In the genomic region with DNA sequence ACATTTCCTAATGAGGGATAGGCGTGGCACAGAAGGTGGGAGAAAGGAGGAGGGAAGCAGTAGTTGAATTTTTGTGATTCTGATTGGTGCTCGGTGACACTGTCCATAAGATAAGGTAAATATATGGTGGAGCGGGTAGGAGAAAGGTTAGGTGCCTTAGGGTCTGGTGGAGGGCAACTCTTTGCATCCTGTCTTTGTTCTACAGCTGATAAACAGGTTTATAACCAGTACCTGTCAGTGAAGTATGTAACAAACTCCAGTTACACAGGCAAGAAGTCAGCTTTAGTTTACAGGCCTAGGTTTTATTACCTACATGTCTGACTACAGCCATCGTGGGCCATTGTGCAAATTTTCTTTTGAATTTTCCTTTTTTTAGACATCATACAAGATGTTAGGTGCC, we compare ENCODE assay signal across 23 cellular contexts. TPM values are rescaled to one million over a fixed set of nuclear protein-coding genes. Genes with fewer than 3 reads are reported as not detected.
A peak's percentile ranks its signal among the peaks of the same experiment; 100 is the strongest.
DNase-seq lines count a peak whose midpoint lies in the region; ATAC-seq, FAIRE-seq and TF ChIP-seq lines count a peak whose summit lies in the region.
"Had no signal": no experiment of that assay in that cellular context is flagged by ENCODE, and none has a peak within 500 bp of the region (broad histone marks: within the 10 kb centered on the region; RNA-seq: fewer than 3 reads in every experiment).

No MANE protein-coding gene starts in this region.

- dilution Hi-C loops in IMR-90 (cut with HindIII; ENCODE audit: low sequenced_read_pairs, unreplicated experiment), result no loop called here

- CTCF ChIA-PET in Caco-2 (lab: Charles Lee), result no interaction called here
- CTCF ChIA-PET in IMR-90 (lab: Yijun Ruan, JAX), result interaction anchor here (0.6 kb wide), 2 partner anchors 22 to 38 kb away, joined by 3 to 9 read pairs; no protein-coding TSS in a partner anchor
- CTCF ChIA-PET in H1 (lab: Charles Lee; ENCODE audit: partially characterized antibody), result interaction anchor here (1.3 kb wide), 1 partner anchor 55 kb away, joined by 5 read pairs; no protein-coding TSS in a partner anchor

- peaks cover 14% of the 10 kb centered on the region for H3K9me1 ChIP-seq in IMR-90 (ENCODE audit: insufficient read depth, low read length)

- FAIRE-seq in H1 (lab: Jason Lieb, UNC), result no peak
- FAIRE-seq: A549, GM12891, GM18507 had no signal

- intact Hi-C loops in Caco-2 (cut with micrococcal nuclease; ENCODE audit: unreplicated experiment), result loop anchor here (2.0 kb wide), 1 partner anchor 53 kb away; no protein-coding TSS in a partner anchor
- intact Hi-C loops in IMR-90 (cut with micrococcal nuclease), result no loop called here

- H3K27me3 ChIP-seq in Caco-2 (replicated peaks; ENCODE audit: control insufficient read depth, insufficient read depth, low read length) (no peaks in the 10 kb centered on the region), IMR-90 (ENCODE audit: control insufficient read depth, insufficient read depth, low read length) (no peaks in the 10 kb centered on the region), H1 (replicated peaks in 1 of 4; ENCODE audit: control insufficient read depth in 3 of 4, extremely low read depth in 1 of 4, insufficient read depth in 3 of 4, low read length in 3 of 4) (no peaks in the 10 kb centered on the region)
- H3K27me3 ChIP-seq: BLaER1 treated with 17β-estradiol and CSF1 and Interleukin-3, amounts not matched to agents 10 nM and 100 nM had no signal

- H3K23ac ChIP-seq in IMR-90 (ENCODE audit: low read depth, low read length), result no peak overlapping the region
- no peak overlapping the region for H3K23ac ChIP-seq in H1 (ENCODE audit: insufficient read length)

- H3K4me1 Mint-ChIP-seq in Caco-2 (ENCODE audit: low read depth, unreplicated experiment) (peaks cover 11% of the 10 kb centered on the region), osteocyte (ENCODE audit: unreplicated experiment) (peaks cover 44% of the 10 kb centered on the region)

- H2BK15ac ChIP-seq in IMR-90 (ENCODE audit: low read depth, low read length) (peak overlapping the region; percentile 10; the same call in 1 of the 3 replicates), H1 (ENCODE audit: low read length) (no peak overlapping the region)

- in situ Hi-C loops in IMR-90 (cut with MboI; ENCODE audit: low sequenced_read_pairs), result no loop called here

- H3K27me3 Mint-ChIP-seq in Caco-2 (ENCODE audit: insufficient read depth, unreplicated experiment), result no peaks in the 10 kb centered on the region
- H3K27me3 Mint-ChIP-seq in osteocyte (ENCODE audit: unreplicated experiment), result no peaks in the 10 kb centered on the region

- H2AK9ac ChIP-seq in IMR-90 (replicated peaks; ENCODE audit: low read depth, low read length, poor library complexity), result no peak overlapping the region

- H3K4me3 Mint-ChIP-seq in Caco-2 (ENCODE audit: unreplicated experiment) (no peak overlapping the region), osteocyte (ENCODE audit: unreplicated experiment) (no peak overlapping the region)
- H3K4me3 Mint-ChIP-seq: H9 had no signal

- H3K9me3 ChIP-seq in Caco-2, result no peaks in the 10 kb centered on the region
- no peaks in the 10 kb centered on the region for H3K9me3 ChIP-seq in IMR-90 (ENCODE audit: control insufficient read depth, insufficient read depth, low read length)
- peaks cover 2% of the 10 kb centered on the region in 2 experiments for H3K9me3 ChIP-seq in H1 (ENCODE audit: insufficient read depth in 2 of 2, low read depth in 1 of 2, low read length in 1 of 2)

- H3K18ac ChIP-seq in IMR-90 (ENCODE audit: low read depth, low read length) (no peak overlapping the region; the same call in 1 of the 2 replicates), H1 (ENCODE audit: extremely low read depth, low read length) (no peak overlapping the region)

- H3K4me2 ChIP-seq in IMR-90 (ENCODE audit: low read depth, low read length) (no peak overlapping the region), H1 (ENCODE audit: insufficient read depth in 1 of 2, low read depth in 2 of 2, low read length in 2 of 2) (no peak overlapping the region)
- H3K4me2 ChIP-seq: A549; BLaER1 treated with 17β-estradiol and CSF1 and Interleukin-3, amounts not matched to agents 10 nM and 100 nM; KMS-11 had no signal

- H4K5ac ChIP-seq in IMR-90 (ENCODE audit: low read depth, low read length) (no peak overlapping the region), H1 (ENCODE audit: insufficient read length, low read depth, low read length) (no peak overlapping the region)

- no peak for TF ChIP-seq EP300 in H1 (IDR thresholded peaks at IDR 0.05; ENCODE audit: borderline replicate concordance in 1 of 2, low read depth in 2 of 2, low read length in 2 of 2)

- H3K14ac ChIP-seq in IMR-90 (replicated peaks; ENCODE audit: low read depth, low read length), result no peak overlapping the region; the same call in 1 of the 2 replicates
- no peak overlapping the region for H3K14ac ChIP-seq in H1 (ENCODE audit: insufficient read length)

- H2BK120ac ChIP-seq in IMR-90 (ENCODE audit: low read depth, low read length) (peak overlapping the region; percentile 95; the same call in 1 of the 2 replicates), H1 (replicated peaks; ENCODE audit: low read depth, low read length) (no peak overlapping the region)

- H2BK5ac ChIP-seq in IMR-90 (ENCODE audit: low read depth, low read length, poor library complexity, severe bottlenecking) (no peak overlapping the region), H1 (ENCODE audit: low read depth, low read length) (no peak overlapping the region)

- no peak for TF ChIP-seq RAD21 in IMR-90 (IDR thresholded peaks at IDR 0.05; ENCODE audit: low read length)
- no peak for TF ChIP-seq RAD21 in H1 (IDR thresholded peaks at IDR 0.05 in 1 of 2, conservative IDR thresholded peaks at IDR 0.05 in 1 of 2; ENCODE audit: low read depth in 2 of 2, low read length in 2 of 2)

- peak overlapping the region; percentile 6 for H3K27ac Mint-ChIP-seq in Caco-2 (ENCODE audit: unreplicated experiment)
- H3K27ac Mint-ChIP-seq in osteocyte (ENCODE audit: unreplicated experiment), result peak overlapping the region; percentile 95

- DNase-seq in Caco-2 (peak; percentile 42 to 73), IMR-90 (no peak), H1 (ENCODE audit: low read depth in 1 of 2, low spot score in 2 of 2) (no peak), osteocyte (ENCODE audit: extremely low spot score, unreplicated experiment) (no peak), C1 segment of cervical spinal cord (lab: John Stamatoyannopoulos, UW) (no peak), GM19240 (ENCODE audit: insufficient read length, low spot score) (no peak)
- DNase-seq: DMS 273 treated with DMSO at 0.1 percent for 48 hours, GF-D8, H9, NCI-H1048, NCI-H146, NCI-H524 had no signal

- POLR2A ChIA-PET in Caco-2 (lab: Charles Lee), result interaction anchor here (0.6 kb wide), 1 partner anchor 240 kb away, joined by 3 read pairs; no protein-coding TSS in a partner anchor
- POLR2A ChIA-PET in IMR-90 (lab: Charles Lee; ENCODE audit: unreplicated experiment), result no interaction called here
- POLR2A ChIA-PET in H1 (lab: Charles Lee; ENCODE audit: partially characterized antibody), result no interaction called here

- H3K36me3 ChIP-seq in Caco-2 (ENCODE audit: control insufficient read depth, insufficient read depth, low read length) (no peaks in the 10 kb centered on the region), IMR-90 (ENCODE audit: control insufficient read depth, insufficient read depth, low read length) (no peaks in the 10 kb centered on the region), H1 (ENCODE audit: control insufficient read depth in 2 of 4, insufficient read depth in 4 of 4, low read length in 3 of 4) (no peaks in the 10 kb centered on the region)
- H3K36me3 ChIP-seq: BLaER1 treated with 17β-estradiol and CSF1 and Interleukin-3, amounts not matched to agents 10 nM and 100 nM had no signal

- peak overlapping the region; percentile 25; the same call in 1 of the 2 replicates for H2AK5ac ChIP-seq in IMR-90 (ENCODE audit: low read depth, low read length)
- no peak overlapping the region for H2AK5ac ChIP-seq in H1 (ENCODE audit: low read depth, low read length)

- peaks cover 9% of the 10 kb centered on the region for H3K9me3 Mint-ChIP-seq in Caco-2 (ENCODE audit: unreplicated experiment)
- no peaks in the 10 kb centered on the region for H3K9me3 Mint-ChIP-seq in osteocyte (ENCODE audit: unreplicated experiment)

- no peak overlapping the region for H3K27ac ChIP-seq in IMR-90 (ENCODE audit: insufficient read depth, low read length)
- no peak overlapping the region for H3K27ac ChIP-seq in H1 (ENCODE audit: low read depth, low read length)
- H3K27ac ChIP-seq: A549; BLaER1 treated with 17β-estradiol and CSF1 and Interleukin-3, amounts not matched to agents 10 nM and 100 nM; KMS-11 had no signal

- H4K91ac ChIP-seq in IMR-90 (ENCODE audit: insufficient read depth, low read depth, low read length), result no peak overlapping the region
- no peak overlapping the region for H4K91ac ChIP-seq in H1 (replicated peaks; ENCODE audit: insufficient read length, low read length)

- no peaks in the 10 kb centered on the region for H3K36me3 Mint-ChIP-seq in Caco-2 (ENCODE audit: insufficient read depth, unreplicated experiment)
- no peaks in the 10 kb centered on the region for H3K36me3 Mint-ChIP-seq in osteocyte (ENCODE audit: unreplicated experiment)

- peak overlapping the region in 1 of 2 experiments; percentile 33; a peak in 1 of 4 replicates for H4K8ac ChIP-seq in IMR-90 (ENCODE audit: low read depth in 2 of 2, low read length in 2 of 2)
- no peak overlapping the region for H4K8ac ChIP-seq in H1 (ENCODE audit: extremely low read depth, insufficient read depth, low read length)

- H3K79me2 ChIP-seq in H1 (ENCODE audit: control insufficient read depth in 1 of 2, insufficient read depth in 2 of 2, low read length in 2 of 2), result no peaks in the 10 kb centered on the region

- no CpG with 5 or more reads among the region's 4 CpGs for WGBS in IMR-90 (ENCODE audit: extremely low coverage in 2 of 2, insufficient read length in 1 of 2), 2 experiments
- WGBS in H1 (ENCODE audit: extremely low coverage in 1 of 2, insufficient coverage in 1 of 2, insufficient read length in 1 of 2, insufficient replicate concordance in 2 of 2, low coverage in 1 of 2, low lambda C conversion rate in 2 of 2, missing lambda C conversion rate in 1 of 2), 2 experiments, result 92% methylated on average over 4 of the region's 4 CpGs; no CpG with 5 or more reads in 1 of the 2 experiments

- H3K23me2 ChIP-seq in H1 (ENCODE audit: low read depth, low read length), result no peaks in the 10 kb centered on the region

- no peak for TF ChIP-seq CTCF in Caco-2 (IDR thresholded peaks at IDR 0.05; ENCODE audit: insufficient read depth in 1 of 2, low read depth in 1 of 2, low read length in 1 of 2, severe bottlenecking in 1 of 2, unreplicated experiment in 1 of 2)
- TF ChIP-seq CTCF in IMR-90 (conservative IDR thresholded peaks at IDR 0.05; ENCODE audit: low read depth, low read length), result no peak
- no peak for TF ChIP-seq CTCF in H1 (IDR thresholded peaks at IDR 0.05; ENCODE audit: control extremely low read depth in 1 of 3, insufficient read depth in 1 of 3, low read depth in 1 of 3, low read length in 3 of 3)
- TF ChIP-seq CTCF in osteocyte (IDR thresholded peaks at IDR 0.05), result no peak

- H3K79me1 ChIP-seq in IMR-90 (ENCODE audit: low read depth in 1 of 2, low read length in 2 of 2) (no peaks in the 10 kb centered on the region), H1 (ENCODE audit: low read depth, low read length) (no peaks in the 10 kb centered on the region)

- H4K20me1 ChIP-seq in IMR-90 (ENCODE audit: insufficient read depth, low read length) (no peaks in the 10 kb centered on the region), H1 (replicated peaks in 1 of 2; ENCODE audit: control insufficient read depth in 1 of 2, insufficient read depth in 2 of 2, low read length in 2 of 2) (no peaks in the 10 kb centered on the region)
- H4K20me1 ChIP-seq: BLaER1 treated with 17β-estradiol and CSF1 and Interleukin-3, amounts not matched to agents 10 nM and 100 nM had no signal

- no peak overlapping the region for H2BK12ac ChIP-seq in H1 (ENCODE audit: low read depth, low read length)

- TF ChIP-seq POLR2A in IMR-90 (IDR thresholded peaks at IDR 0.05; ENCODE audit: low read depth, low read length) (no peak), H1 (IDR thresholded peaks at IDR 0.05; ENCODE audit: control extremely low read depth in 1 of 2, low read depth in 2 of 2, low read length in 2 of 2) (no peak)

- H3K4me3 ChIP-seq in Caco-2 (ENCODE audit: low read depth, low read length) (no peak overlapping the region), IMR-90 (ENCODE audit: insufficient read depth, low read depth, low read length) (no peak overlapping the region), H1 (ENCODE audit: extremely low read depth in 1 of 4, insufficient read depth in 2 of 4, low read depth in 3 of 4, low read length in 4 of 4) (no peak overlapping the region)
- H3K4me3 ChIP-seq: A549; BLaER1 treated with 17β-estradiol and CSF1 and Interleukin-3, amounts not matched to agents 10 nM and 100 nM had no signal

- H3K4me1 ChIP-seq in Caco-2 (peaks cover 25% of the 10 kb centered on the region), IMR-90 (ENCODE audit: control insufficient read depth, insufficient read depth, low read length) (peaks cover 17% of the 10 kb centered on the region), H1 (replicated peaks in 1 of 4; ENCODE audit: control insufficient read depth in 3 of 4, insufficient read depth in 4 of 4, low read length in 3 of 4) (peaks cover 0 to 3% (median 2%) of the 10 kb centered on the region in 4 experiments; a peak in 4 of 7 replicates)
- H3K4me1 ChIP-seq: A549 had no signal

- peak overlapping the region; percentile 60; the same call in 1 of the 2 replicates for H3K4ac ChIP-seq in IMR-90 (ENCODE audit: low read depth, low read length)
- H3K4ac ChIP-seq in H1 (replicated peaks; ENCODE audit: insufficient read length, low read depth, low read length), result no peak overlapping the region

- peak overlapping the region; percentile 96; the same call in 1 of the 2 replicates for H2BK20ac ChIP-seq in IMR-90 (ENCODE audit: low read depth, low read length)
- 0 out of 2 replicates have a peak overlapping the region, but pooled peaks have one; percentile 35 for H2BK20ac ChIP-seq in H1 (ENCODE audit: low read length)

- H3K9ac ChIP-seq in IMR-90 (ENCODE audit: low read depth, low read length) (no peak overlapping the region), H1 (replicated peaks in 1 of 4; ENCODE audit: extremely low read depth in 1 of 4, low read depth in 3 of 4, low read length in 3 of 4) (no peak overlapping the region)
- H3K9ac ChIP-seq: BLaER1 treated with 17β-estradiol and CSF1 and Interleukin-3, amounts not matched to agents 10 nM and 100 nM; KMS-11 had no signal

- BruUV-seq in Caco-2 (replicated peaks; lab: Mats Ljungman, UMichigan) (no TSS peak), IMR-90 (replicated peaks; lab: Mats Ljungman, UMichigan) (no TSS peak)

- H2AFZ ChIP-seq in IMR-90 (replicated peaks; ENCODE audit: low read length, poor library complexity) (no peak overlapping the region), H1 (ENCODE audit: low read length) (no peak overlapping the region)

- no peak overlapping the region for H3K56ac ChIP-seq in IMR-90 (ENCODE audit: extremely low read depth, insufficient read depth, low read length)
- no peak overlapping the region for H3K56ac ChIP-seq in H1 (replicated peaks; ENCODE audit: insufficient read length, low read depth, low read length)

- ATAC-seq in IMR-90 (ENCODE audit: low read depth) (no peak), HG03342 (IDR thresholded peaks at IDR 0.05; ENCODE audit: unreplicated experiment) (no peak), GM21723 (IDR thresholded peaks at IDR 0.05; ENCODE audit: unreplicated experiment) (no peak)
- ATAC-seq: A549, Panc1, Right ventricle myocardium inferior, SK-N-SH treated with all-trans-retinoic acid at 6 μM for 48 hours had no signal

RNA-seq across cellular contexts. Expression of a gene that starts 10.9 kb away (rescaled TPM):
- not detected in 2 replicates for total RNA-seq in Caco-2 (2022)
- total RNA-seq in IMR-90 (2012; rRNA removed), result 1.3 and 1.4 TPM in 2 replicates
- 2.0 and 2.2 TPM in 2 replicates for polyA plus RNA-seq in IMR-90 (2012; rRNA removed)
- polyA plus RNA-seq in IMR-90 (2012; cell fraction: cytosol; rRNA removed), result 0.35 and 1.9 TPM in 2 replicates
- polyA plus RNA-seq in IMR-90 (2012; cell fraction: nucleus; rRNA removed; ENCODE audit: low replicate concordance), result 0.73 and 1.5 TPM in 2 replicates
- not detected in 2 replicates for total RNA-seq in H1 (2021; fragmentation: NEBNext Ultra II Directional; extraction: Animal tissue kit (Norgen Biotek cat#: 25700))
- polyA plus RNA-seq in H1 (2011; rRNA removed), result not detected in 2 replicates
- not detected for polyA plus RNA-seq in H1 (2011; cell fraction: cytosol; rRNA removed)
- polyA plus RNA-seq in H1 (2011; cell fraction: nucleus; rRNA removed), result not detected
- polyA plus RNA-seq in H1 (2012, experiment 1 of 2), result not detected in 4 replicates
- polyA plus RNA-seq in H1 (2012, experiment 2 of 2), result not detected
- not detected for polyA plus RNA-seq in H1 (2013, experiment 1 of 2)
- not detected for polyA plus RNA-seq in H1 (2013, experiment 2 of 2)
- polyA minus RNA-seq in H1 (2011; rRNA and poly(A)+ RNA removed), result not detected in 2 replicates
- polyA minus RNA-seq in H1 (2011; cell fraction: cytosol; rRNA and poly(A)+ RNA removed), result not detected
- polyA minus RNA-seq in H1 (2011; cell fraction: nucleus; rRNA and poly(A)+ RNA removed), result not detected
- 0.24 and 0.34 TPM in 2 replicates for total RNA-seq in osteocyte
- total RNA-seq: H9 had no signal
- polyA plus RNA-seq: A549 had no signal

RNA-seq across cellular contexts. Expression of a gene that starts 31.6 kb away (rescaled TPM):
- total RNA-seq in Caco-2 (2022), result not detected in 2 replicates
- 0.56 TPM in 1 of 2 replicates, not detected in the other for total RNA-seq in IMR-90 (2012; rRNA removed)
- 0.10 TPM in 1 of 2 replicates, not detected in the other for polyA plus RNA-seq in IMR-90 (2012; rRNA removed)
- polyA plus RNA-seq in IMR-90 (2012; cell fraction: cytosol; rRNA removed), result 0.12 and 0.23 TPM in 2 replicates
- 0.16 and 0.32 TPM in 2 replicates for polyA plus RNA-seq in IMR-90 (2012; cell fraction: nucleus; rRNA removed; ENCODE audit: low replicate concordance)
- 3.7 and 3.9 TPM in 2 replicates for total RNA-seq in H1 (2021; fragmentation: NEBNext Ultra II Directional; extraction: Animal tissue kit (Norgen Biotek cat#: 25700))
- 5.9 and 7.5 TPM in 2 replicates for polyA plus RNA-seq in H1 (2011; rRNA removed)
- 5.9 TPM for polyA plus RNA-seq in H1 (2011; cell fraction: cytosol; rRNA removed)
- 8.6 TPM for polyA plus RNA-seq in H1 (2011; cell fraction: nucleus; rRNA removed)
- 5.2 to 7.9 TPM (median 6.0 TPM) in 4 replicates for polyA plus RNA-seq in H1 (2012, experiment 1 of 2)
- polyA plus RNA-seq in H1 (2012, experiment 2 of 2), result 2.0 TPM
- polyA plus RNA-seq in H1 (2013, experiment 1 of 2), result 5.7 TPM
- polyA plus RNA-seq in H1 (2013, experiment 2 of 2), result 5.8 TPM
- 7.0 and 11.1 TPM in 2 replicates for polyA minus RNA-seq in H1 (2011; rRNA and poly(A)+ RNA removed)
- 2.4 TPM for polyA minus RNA-seq in H1 (2011; cell fraction: cytosol; rRNA and poly(A)+ RNA removed)
- 7.2 TPM for polyA minus RNA-seq in H1 (2011; cell fraction: nucleus; rRNA and poly(A)+ RNA removed)
- total RNA-seq in osteocyte, result 0.81 and 0.84 TPM in 2 replicates
- total RNA-seq: M059J, Right ventricle myocardium inferior had no signal
- polyA plus RNA-seq: A549 had no signal

Comparison
In these comparisons a context has a peak if more than half of its experiments do, and no peak if none do; other contexts are left out.
1. DNase-seq: peak in Caco-2 (2 of 2); none in IMR-90 (single experiment), H1 (0 of 2), osteocyte (single experiment), C1 segment of cervical spinal cord (0 of 14) and GM19240 (single experiment).